ENCODE assay signal across 33 cellular contexts in the genomic region with DNA sequence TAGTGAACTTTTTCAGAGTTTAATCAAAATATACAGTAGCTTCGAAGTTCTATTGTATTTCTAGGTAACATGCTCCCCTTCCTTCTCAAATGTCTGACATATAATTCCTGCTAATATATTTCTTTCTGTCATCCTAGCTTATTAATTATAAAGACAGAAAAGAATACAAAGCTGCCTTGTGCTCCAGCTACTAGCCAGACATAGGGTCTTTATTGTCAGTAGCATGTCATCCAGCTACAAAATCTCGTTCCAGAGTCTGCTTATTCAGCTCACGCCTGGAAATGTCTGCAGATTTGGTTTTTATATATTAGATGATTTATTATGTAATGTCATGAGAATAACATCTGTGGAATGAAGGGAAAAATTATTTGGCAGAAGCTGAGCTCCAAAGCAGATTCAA.
"Had no signal": no experiment of that assay in that cellular context is flagged by ENCODE, and none has a peak within 500 bp of the region (broad histone marks: within the 10 kb centered on the region; RNA-seq: fewer than 3 reads in every experiment).

No MANE protein-coding gene starts in this region.

- H3K27me3 ChIP-seq: brain microvascular endothelial cell, Peyer's patch had no signal

- ATAC-seq: activated T-cell treated with anti-CD3 and anti-CD28 coated beads, Interleukin-2, amount 50 U/mL, for 4 hours; PC-3; Right ventricle myocardium inferior; T-cell had no signal

- H3K36me3 Mint-ChIP-seq: activated CD4-positive, alpha-beta memory T cell treated with anti-CD3 and anti-CD28 coated beads for 36 hours; activated naive CD4-positive, alpha-beta T cell treated with anti-CD3 and anti-CD28 coated beads, Interleukin-2, amount 10 ng/mL, durations not matched to agents 7 days and 5 days; activated naive CD8-positive, alpha-beta T cell treated with anti-CD3 and anti-CD28 coated beads for 36 hours; T-cell had no signal

- H3K4me1 Mint-ChIP-seq: activated B cell treated with CpG ODN at 0.5 μM for 24 hours; activated naive CD4-positive, alpha-beta T cell treated with anti-CD3 and anti-CD28 coated beads, Interleukin-2, amount 10 ng/mL, durations not matched to agents 7 days and 5 days; activated naive CD8-positive, alpha-beta T cell treated with anti-CD3 and anti-CD28 coated beads for 36 hours; T-cell had no signal

- H3K27ac Mint-ChIP-seq: activated B cell treated with CpG ODN at 0.5 μM for 24 hours; activated CD4-positive, alpha-beta memory T cell treated with anti-CD3 and anti-CD28 coated beads for 36 hours; activated naive CD4-positive, alpha-beta T cell treated with anti-CD3 and anti-CD28 coated beads, Interleukin-2, amount 10 ng/mL, durations not matched to agents 7 days and 5 days; activated naive CD8-positive, alpha-beta T cell treated with anti-CD3 and anti-CD28 coated beads for 36 hours; T-cell had no signal

- H3K27me3 Mint-ChIP-seq: activated B cell treated with CpG ODN at 0.5 μM for 24 hours; activated CD4-positive, alpha-beta memory T cell treated with anti-CD3 and anti-CD28 coated beads for 36 hours; activated naive CD4-positive, alpha-beta T cell treated with anti-CD3 and anti-CD28 coated beads, Interleukin-2, amount 10 ng/mL, durations not matched to agents 7 days and 5 days; activated naive CD8-positive, alpha-beta T cell treated with anti-CD3 and anti-CD28 coated beads for 36 hours; T-cell had no signal

- H3K27ac ChIP-seq: brain microvascular endothelial cell, Peyer's patch, RWPE1, VCaP had no signal

- H3K4me3 ChIP-seq: Peyer's patch had no signal

- DNase-seq: activated B cell treated with CpG ODN at 0.5 μM for 24 hours; activated CD4-positive, alpha-beta memory T cell treated with anti-CD3 and anti-CD28 coated beads for 36 hours; activated CD4-positive, alpha-beta T cell treated with anti-CD3 and anti-CD28 coated beads for 4 hours; activated CD4-positive, alpha-beta T cell treated with anti-CD3 and anti-CD28 coated beads, Interleukin-2, amount 50 U/mL, for 1 hour; activated CD4-positive, CD25-positive, alpha-beta regulatory T cell treated with anti-CD3 and anti-CD28 coated beads, Interleukin-2, amount 50 U/mL, for 72 hours; activated CD8-positive, alpha-beta memory T cell treated with anti-CD3 and anti-CD28 coated beads, Interleukin-2, amount 50 U/mL, for 4 hours; activated effector memory CD4-positive, alpha-beta T cell treated with Interleukin-2 at 50 U/mL for 16 hours; activated naive CD4-positive, alpha-beta T cell treated with anti-CD3 and anti-CD28 coated beads, Interleukin-2, amount 10 ng/mL, durations not matched to agents 7 days and 5 days; activated naive CD8-positive, alpha-beta T cell treated with anti-CD3 and anti-CD28 coated beads for 36 hours; activated T-cell treated with anti-CD3 and anti-CD28 coated beads for 4 hours; activated T-cell treated with anti-CD3 and anti-CD28 coated beads, Interleukin-2, amount 50 U/mL, for 4 hours; amniotic stem cell; aorta; brain microvascular endothelial cell; central memory CD4-positive, alpha-beta T cell; Karpas-422; KBM-7; NCI-H1105 treated with DMSO at 0.1 percent for 48 hours; NCI-H1436; NCI-H1694; NCI-H1930; NCI-H2081 treated with DMSO at 0.1 percent for 48 hours; NCI-H345; NCI-H524; PC-3; Peyer's patch; SIG-M5; T-cell; T-helper 2 cell; T-helper 9 cell had no signal

- H3K4me1 ChIP-seq: Peyer's patch had no signal

- H3K9me3 ChIP-seq: Peyer's patch had no signal

- H3K4me3 Mint-ChIP-seq: activated B cell treated with CpG ODN at 0.5 μM for 24 hours; activated CD4-positive, alpha-beta memory T cell treated with anti-CD3 and anti-CD28 coated beads for 36 hours; activated naive CD4-positive, alpha-beta T cell treated with anti-CD3 and anti-CD28 coated beads, Interleukin-2, amount 10 ng/mL, durations not matched to agents 7 days and 5 days; activated naive CD8-positive, alpha-beta T cell treated with anti-CD3 and anti-CD28 coated beads for 36 hours; activated T-cell treated with anti-CD3 and anti-CD28 coated beads, Interleukin-2, amount 50 U/mL, for 4 hours; T-cell had no signal

- H3K36me3 ChIP-seq: brain microvascular endothelial cell, Peyer's patch had no signal
